In the genomic region with DNA sequence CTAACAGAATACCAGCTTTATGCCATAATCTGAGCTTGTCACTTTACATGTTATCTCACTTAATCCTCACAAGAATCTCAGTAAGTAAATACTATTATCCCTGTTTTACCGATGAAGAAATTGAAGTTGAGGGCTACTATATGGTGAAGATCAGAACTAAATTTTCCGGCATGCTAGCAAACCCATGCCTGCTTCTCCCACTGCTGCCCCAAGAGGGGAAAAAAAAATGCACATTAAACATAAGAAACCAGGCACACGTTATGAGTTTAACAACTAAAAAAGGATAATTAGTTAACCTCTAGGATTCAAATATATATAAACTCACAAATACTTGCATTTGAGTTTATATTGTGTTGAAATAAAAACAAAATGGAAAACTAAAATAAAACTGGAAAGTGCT, we compare ENCODE assay signal across 27 cellular contexts. TPM values are rescaled to one million over a fixed set of nuclear protein-coding genes. Genes with fewer than 3 reads are reported as not detected.
A peak's percentile ranks its signal among the peaks of the same experiment; 100 is the strongest.
DNase-seq lines count a peak whose midpoint lies in the region; ATAC-seq, FAIRE-seq and TF ChIP-seq lines count a peak whose summit lies in the region.
"Had no signal": no experiment of that assay in that cellular context is flagged by ENCODE, and none has a peak within 500 bp of the region (broad histone marks: within the 10 kb centered on the region; RNA-seq: fewer than 3 reads in every experiment).

No MANE protein-coding gene starts in this region.

- H3K79me2 ChIP-seq in mesendoderm (ENCODE audit: control insufficient read depth, insufficient read depth, low read length), result no peaks in the 10 kb centered on the region

- no peak overlapping the region for H2BK15ac ChIP-seq in mesendoderm (replicated peaks; ENCODE audit: low read depth)

- DNase-seq in BE2C (no peak), HFF-Myc (ENCODE audit: extremely low read depth, low read depth) (no peak), astrocyte of the cerebellum (ENCODE audit: low read depth) (no peak), mesendoderm (peak; percentile 39), H54 (ENCODE audit: insufficient read length, low spot score) (no peak), NCI-H128 (lab: John Stamatoyannopoulos, UW; ENCODE audit: unreplicated experiment) (no peak)
- DNase-seq in natural killer cell treated with Interleukin-12 subunit alpha and Interleukin-12 subunit beta and Interleukin-15 and Interleukin-18, amount 100 ng/mL, for 72 hours (ENCODE audit: low spot score), result no peak
- DNase-seq in activated CD4-positive, alpha-beta T cell treated with anti-CD3 and anti-CD28 coated beads for 1 hour, result no peak
- DNase-seq: activated CD4-positive, CD25-positive, alpha-beta regulatory T cell; activated naive CD4-positive, alpha-beta T cell treated with anti-CD3 and anti-CD28 coated beads, Interleukin-2, amount 10 ng/mL, durations not matched to agents 7 days and 5 days; activated T-cell treated with anti-CD3 and anti-CD28 coated beads, Interleukin-2, amount 50 U/mL, for 48 hours; anterior cingulate cortex; effector memory CD4-positive, alpha-beta T cell; EL; heart left ventricle; natural killer cell; NCI-H1436 treated with DMSO at 0.1 percent for 48 hours; NCI-H748 treated with DMSO at 0.1 percent for 48 hours; psoas muscle; stimulated activated CD4-positive, alpha-beta T cell treated with anti-CD3 and anti-CD28 coated beads, Interleukin-4, amount 100 ng/mL, for 4 hours; stimulated activated naive CD8-positive, alpha-beta T cell treated with anti-CD3 and anti-CD28 coated beads, Interleukin-15, amount 100 ng/mL, for 72 hours; transverse colon had no signal

- H3K9ac ChIP-seq in mesendoderm (ENCODE audit: low read length), result no peak overlapping the region

- FAIRE-seq in H54 (lab: Jason Lieb, UNC), result no peak
- FAIRE-seq: GM18507, HepG2 had no signal

- H3K56ac ChIP-seq in mesendoderm (ENCODE audit: low read length), result no peak overlapping the region

- H3K4me1 Mint-ChIP-seq in natural killer cell treated with Interleukin-12 subunit alpha and Interleukin-12 subunit beta and Interleukin-15 and Interleukin-18, amount 100 ng/mL, for 72 hours (ENCODE audit: low read depth in 2 of 2), result peaks cover 0 to 13% of the 10 kb centered on the region in 2 donors
- H3K4me1 Mint-ChIP-seq: activated naive CD4-positive, alpha-beta T cell treated with anti-CD3 and anti-CD28 coated beads, Interleukin-2, amount 10 ng/mL, durations not matched to agents 7 days and 5 days had no signal

- H3K23ac ChIP-seq in mesendoderm (ENCODE audit: low read length), result no peak overlapping the region

- H3K4ac ChIP-seq in mesendoderm (ENCODE audit: low read depth, low read length), result no peak overlapping the region

- no peak overlapping the region for H3K4me3 ChIP-seq in BE2C (ENCODE audit: low read depth, low read length)
- no peak overlapping the region for H3K4me3 ChIP-seq in HFF-Myc (replicated peaks; ENCODE audit: low read depth, low read length)
- H3K4me3 ChIP-seq in astrocyte of the cerebellum (ENCODE audit: low read depth, low read length), result no peak overlapping the region
- no peak overlapping the region for H3K4me3 ChIP-seq in mesendoderm (ENCODE audit: low read length)
- H3K4me3 ChIP-seq: heart left ventricle, psoas muscle, SJSA1, smooth muscle cell, transverse colon had no signal

- H2BK5ac ChIP-seq in mesendoderm (ENCODE audit: low read length), result no peak overlapping the region

- ATAC-seq in natural killer cell treated with Interleukin-12 subunit alpha and Interleukin-12 subunit beta and Interleukin-15 and Interleukin-18, amount 100 ng/mL, for 72 hours, result no peak
- ATAC-seq: heart left ventricle; HepG2; Panc1; psoas muscle; stimulated activated naive CD8-positive, alpha-beta T cell treated with anti-CD3 and anti-CD28 coated beads, Interleukin-15, amount 100 ng/mL, for 72 hours had no signal

- H3K9me3 ChIP-seq in BE2C, result no peaks in the 10 kb centered on the region
- H3K9me3 ChIP-seq: heart left ventricle, psoas muscle, SJSA1, transverse colon had no signal

- no peak overlapping the region for H3K4me2 ChIP-seq in mesendoderm (ENCODE audit: low read length)
- H3K4me2 ChIP-seq: smooth muscle cell had no signal

- in situ Hi-C loops in astrocyte of the cerebellum (cut with HindIII; ENCODE audit: low sequenced_read_pairs), result no loop called here

- no peak overlapping the region for H2BK120ac ChIP-seq in mesendoderm (ENCODE audit: low read depth, low read length)

- no peak overlapping the region for H3K18ac ChIP-seq in mesendoderm (ENCODE audit: low read length)

- no peaks in the 10 kb centered on the region for H3K9me3 Mint-ChIP-seq in natural killer cell treated with Interleukin-12 subunit alpha and Interleukin-12 subunit beta and Interleukin-15 and Interleukin-18, amount 100 ng/mL, for 72 hours
- H3K9me3 Mint-ChIP-seq: activated naive CD4-positive, alpha-beta T cell treated with anti-CD3 and anti-CD28 coated beads, Interleukin-2, amount 10 ng/mL, durations not matched to agents 7 days and 5 days; natural killer cell; stimulated activated naive CD8-positive, alpha-beta T cell treated with anti-CD3 and anti-CD28 coated beads, Interleukin-15, amount 100 ng/mL, for 72 hours had no signal

- TF ChIP-seq POLR2A in H54 (IDR thresholded peaks at IDR 0.05; ENCODE audit: low read depth, low read length), result no peak

- H3K4me3 Mint-ChIP-seq in natural killer cell treated with Interleukin-12 subunit alpha and Interleukin-12 subunit beta and Interleukin-15 and Interleukin-18, amount 100 ng/mL, for 72 hours, result no peak overlapping the region
- H3K4me3 Mint-ChIP-seq: activated naive CD4-positive, alpha-beta T cell treated with anti-CD3 and anti-CD28 coated beads, Interleukin-2, amount 10 ng/mL, durations not matched to agents 7 days and 5 days; natural killer cell; stimulated activated naive CD8-positive, alpha-beta T cell treated with anti-CD3 and anti-CD28 coated beads, Interleukin-15, amount 100 ng/mL, for 72 hours had no signal

- H3K79me1 ChIP-seq in mesendoderm (ENCODE audit: low read length), result no peaks in the 10 kb centered on the region

- peaks cover 17% of the 10 kb centered on the region for H3K36me3 Mint-ChIP-seq in natural killer cell treated with Interleukin-12 subunit alpha and Interleukin-12 subunit beta and Interleukin-15 and Interleukin-18, amount 100 ng/mL, for 72 hours

- H3K27me3 Mint-ChIP-seq in natural killer cell treated with Interleukin-12 subunit alpha and Interleukin-12 subunit beta and Interleukin-15 and Interleukin-18, amount 100 ng/mL, for 72 hours, result no peaks in the 10 kb centered on the region
- H3K27me3 Mint-ChIP-seq: activated naive CD4-positive, alpha-beta T cell treated with anti-CD3 and anti-CD28 coated beads, Interleukin-2, amount 10 ng/mL, durations not matched to agents 7 days and 5 days; stimulated activated naive CD8-positive, alpha-beta T cell treated with anti-CD3 and anti-CD28 coated beads, Interleukin-15, amount 100 ng/mL, for 72 hours had no signal

- no peak overlapping the region for H3K27ac ChIP-seq in mesendoderm (ENCODE audit: low read depth, low read length)
- H3K27ac ChIP-seq: heart left ventricle, psoas muscle, SJSA1, transverse colon had no signal

- WGBS in mesendoderm (ENCODE audit: extremely low coverage, insufficient coverage, low lambda C conversion rate), result no CpG with 5 or more reads among the region's 3 CpGs

- no peak overlapping the region for H3K27ac Mint-ChIP-seq in natural killer cell treated with Interleukin-12 subunit alpha and Interleukin-12 subunit beta and Interleukin-15 and Interleukin-18, amount 100 ng/mL, for 72 hours
- H3K27ac Mint-ChIP-seq: activated naive CD4-positive, alpha-beta T cell treated with anti-CD3 and anti-CD28 coated beads, Interleukin-2, amount 10 ng/mL, durations not matched to agents 7 days and 5 days; natural killer cell; stimulated activated naive CD8-positive, alpha-beta T cell treated with anti-CD3 and anti-CD28 coated beads, Interleukin-15, amount 100 ng/mL, for 72 hours had no signal

- no peak overlapping the region for H4K8ac ChIP-seq in mesendoderm (ENCODE audit: low read depth, low read length)

- H3K27me3 ChIP-seq in BE2C, result no peaks in the 10 kb centered on the region
- no peaks in the 10 kb centered on the region for H3K27me3 ChIP-seq in mesendoderm (ENCODE audit: insufficient read depth, low read length, poor library complexity)
- H3K27me3 ChIP-seq: heart left ventricle, SJSA1, transverse colon had no signal

- H2AK5ac ChIP-seq in mesendoderm (ENCODE audit: low read length), result no peak overlapping the region

- H4K5ac ChIP-seq in mesendoderm (ENCODE audit: low read length), result no peak overlapping the region

- TF ChIP-seq CTCF in BE2C (IDR thresholded peaks at IDR 0.05; ENCODE audit: low read depth, low read length) (peak; percentile 51), HFF-Myc (IDR thresholded peaks at IDR 0.05; ENCODE audit: low read depth, low read length, missing control alignments) (peak; percentile 6), astrocyte of the cerebellum (IDR thresholded peaks at IDR 0.05; ENCODE audit: low read depth, low read length, missing control alignments) (peak; percentile 14)

- H3K36me3 ChIP-seq in BE2C, result peaks cover 2% of the 10 kb centered on the region
- no peaks in the 10 kb centered on the region for H3K36me3 ChIP-seq in mesendoderm (ENCODE audit: control insufficient read depth, insufficient read depth, low read length)

- no peaks in the 10 kb centered on the region; the same call in 1 of the 2 replicates for H3K4me1 ChIP-seq in BE2C
- peaks cover 2% of the 10 kb centered on the region for H3K4me1 ChIP-seq in mesendoderm (ENCODE audit: control insufficient read depth, low read depth, low read length)
- H3K4me1 ChIP-seq: heart left ventricle, psoas muscle, SJSA1, transverse colon had no signal

RNA-seq across cellular contexts. Expression of a gene that starts 10.8 kb away (rescaled TPM):
- 2.3 TPM for polyA plus RNA-seq in BE2C (2012; ENCODE audit: insufficient read depth, insufficient read length, low read depth)
- 3.6 TPM for polyA plus RNA-seq in mesendoderm (2013, experiment 1 of 2)
- 3.2 TPM for polyA plus RNA-seq in mesendoderm (2013, experiment 2 of 2)
- total RNA-seq in natural killer cell treated with Interleukin-12 subunit alpha and Interleukin-12 subunit beta and Interleukin-15 and Interleukin-18, amount 100 ng/mL, for 72 hours, result 10 to 100 TPM; 31.1 to 33.9 TPM
